Comparison of ENCODE assay signal across 2 cellular contexts in genomic region chr10:83273035-83273434, GRCh38.
TF ChIP-seq lines count a peak whose summit lies in the region.

No MANE protein-coding gene starts in this region.

TF ChIP-seq in GM23338, 12 proteins besides CTCF, POLR2A, EP300 and RAD21 (continued from another document):
- TF ChIP-seq EZH2 (IDR thresholded peaks at IDR 0.05; ENCODE audit: low read depth, unreplicated experiment) (no peak), STAT1 (IDR thresholded peaks at IDR 0.05; ENCODE audit: unreplicated experiment) (no peak)

TF ChIP-seq in H1, 55 proteins besides CTCF, POLR2A, EP300 and RAD21 (continued from another document):
- TF ChIP-seq JUND (IDR thresholded peaks at IDR 0.05; ENCODE audit: low read length) (no peak), KDM4A (IDR thresholded peaks at IDR 0.05; ENCODE audit: low read depth, low read length, severe bottlenecking) (no peak), BACH1 (IDR thresholded peaks at IDR 0.05; ENCODE audit: low read length) (no peak), ATF3 (IDR thresholded peaks at IDR 0.05; ENCODE audit: insufficient read depth, low read depth, low read length) (no peak), RNF2 (IDR thresholded peaks at IDR 0.05; ENCODE audit: borderline replicate concordance, low read depth, low read length, missing control alignments, poor library complexity, severe bottlenecking) (no peak), CBX8 (IDR thresholded peaks at IDR 0.05; ENCODE audit: borderline replicate concordance, low read depth, low read length) (no peak), EZH2 (IDR thresholded peaks at IDR 0.05; ENCODE audit: low read depth, low read length, severe bottlenecking) (no peak), CBX5 (IDR thresholded peaks at IDR 0.05; ENCODE audit: low read depth, low read length) (no peak)
